ENCODE assay signal across 1 cellular context in the genomic region with DNA sequence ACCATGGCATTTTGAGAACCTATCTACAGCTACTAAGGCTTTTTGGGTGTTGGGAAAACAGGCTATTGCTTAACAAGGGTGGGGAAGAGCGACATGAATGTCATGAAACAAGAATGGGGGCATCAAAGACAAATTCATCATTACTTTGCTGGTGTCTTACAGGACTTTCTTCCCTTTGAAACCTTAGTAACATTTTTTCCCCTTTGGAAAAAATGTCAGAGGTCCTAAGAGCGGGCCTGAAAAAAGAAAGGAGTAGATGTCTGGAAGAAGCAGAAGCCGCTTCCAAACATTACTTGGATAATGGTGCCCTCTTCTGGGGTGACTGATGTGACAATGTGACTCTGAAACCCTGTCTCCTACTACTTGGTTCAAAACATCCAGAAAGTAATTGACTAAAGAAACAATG.
TF ChIP-seq lines count a peak whose summit lies in the region.

No MANE protein-coding gene starts in this region.

TF ChIP-seq in HepG2, 621 proteins besides CTCF, POLR2A, EP300 and RAD21:
- TF ChIP-seq STAG1 (CRISPR knock-in tag; IDR thresholded peaks at IDR 0.05) = peak; percentile 89
- TF ChIP-seq, protein P1, sequence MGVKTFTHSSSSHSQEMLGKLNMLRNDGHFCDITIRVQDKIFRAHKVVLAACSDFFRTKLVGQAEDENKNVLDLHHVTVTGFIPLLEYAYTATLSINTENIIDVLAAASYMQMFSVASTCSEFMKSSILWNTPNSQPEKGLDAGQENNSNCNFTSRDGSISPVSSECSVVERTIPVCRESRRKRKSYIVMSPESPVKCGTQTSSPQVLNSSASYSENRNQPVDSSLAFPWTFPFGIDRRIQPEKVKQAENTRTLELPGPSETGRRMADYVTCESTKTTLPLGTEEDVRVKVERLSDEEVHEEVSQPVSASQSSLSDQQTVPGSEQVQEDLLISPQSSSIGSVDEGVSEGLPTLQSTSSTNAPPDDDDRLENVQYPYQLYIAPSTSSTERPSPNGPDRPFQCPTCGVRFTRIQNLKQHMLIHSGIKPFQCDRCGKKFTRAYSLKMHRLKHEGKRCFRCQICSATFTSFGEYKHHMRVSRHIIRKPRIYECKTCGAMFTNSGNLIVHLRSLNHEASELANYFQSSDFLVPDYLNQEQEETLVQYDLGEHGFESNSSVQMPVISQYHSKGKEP (CRISPR knock-in tag; IDR thresholded peaks at IDR 0.05) = no peak
- 0 out of 2 replicates have a peak, but pooled peaks have one; percentile 20 for TF ChIP-seq MIXL1 (CRISPR knock-in tag; IDR thresholded peaks at IDR 0.05)
- TF ChIP-seq ZNF747 (CRISPR knock-in tag; IDR thresholded peaks at IDR 0.05; ENCODE audit: borderline replicate concordance) = no peak
- 0 out of 4 replicates have a peak, but pooled peaks of 1 of the 2 experiments have one; percentile 33 for TF ChIP-seq KLF16 (CRISPR knock-in tag; IDR thresholded peaks at IDR 0.05)
- TF ChIP-seq, protein P2, sequence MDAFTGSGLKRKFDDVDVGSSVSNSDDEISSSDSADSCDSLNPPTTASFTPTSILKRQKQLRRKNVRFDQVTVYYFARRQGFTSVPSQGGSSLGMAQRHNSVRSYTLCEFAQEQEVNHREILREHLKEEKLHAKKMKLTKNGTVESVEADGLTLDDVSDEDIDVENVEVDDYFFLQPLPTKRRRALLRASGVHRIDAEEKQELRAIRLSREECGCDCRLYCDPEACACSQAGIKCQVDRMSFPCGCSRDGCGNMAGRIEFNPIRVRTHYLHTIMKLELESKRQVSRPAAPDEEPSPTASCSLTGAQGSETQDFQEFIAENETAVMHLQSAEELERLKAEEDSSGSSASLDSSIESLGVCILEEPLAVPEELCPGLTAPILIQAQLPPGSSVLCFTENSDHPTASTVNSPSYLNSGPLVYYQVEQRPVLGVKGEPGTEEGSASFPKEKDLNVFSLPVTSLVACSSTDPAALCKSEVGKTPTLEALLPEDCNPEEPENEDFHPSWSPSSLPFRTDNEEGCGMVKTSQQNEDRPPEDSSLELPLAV (CRISPR knock-in tag; conservative IDR thresholded peaks at IDR 0.05; ENCODE audit: low read depth) = no peak
- peak; percentile 19; the same call in 1 of the 2 replicates for TF ChIP-seq RXRB (CRISPR knock-in tag; IDR thresholded peaks at IDR 0.05; ENCODE audit: borderline replicate concordance)
- no peak for TF ChIP-seq ZNF234 (CRISPR knock-in tag; conservative IDR thresholded peaks at IDR 0.05)
- TF ChIP-seq SMC3 (IDR thresholded peaks at IDR 0.05; ENCODE audit: low read length) = peak; percentile 90
